16 cellular contexts compared by ENCODE assay signal in the genomic region with DNA sequence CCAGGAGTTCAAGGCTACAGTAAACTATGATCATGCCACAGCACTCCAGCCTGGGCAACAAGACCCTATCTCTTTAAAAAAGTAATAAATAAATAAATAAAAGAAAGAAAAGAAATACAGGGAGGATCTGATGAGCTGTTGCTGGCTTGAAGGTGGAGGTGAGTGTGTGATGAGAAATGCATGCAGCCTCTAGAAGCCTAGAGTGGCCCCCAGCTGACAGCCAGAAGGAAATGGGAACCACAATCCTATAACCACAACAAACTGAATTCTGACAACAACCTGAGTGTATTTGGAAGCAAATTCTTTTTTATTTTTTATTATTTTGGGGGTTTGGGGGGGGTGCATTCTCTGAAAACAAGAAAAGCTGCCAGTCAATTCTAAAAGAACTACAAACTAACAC. TPM values are rescaled to one million over a fixed set of nuclear protein-coding genes. Genes with fewer than 3 reads are reported as not detected.
"Had no signal": no experiment of that assay in that cellular context is flagged by ENCODE, and none has a peak within 500 bp of the region (broad histone marks: within the 10 kb centered on the region; RNA-seq: fewer than 3 reads in every experiment).

No MANE protein-coding gene starts in this region.

- H3K9me3 ChIP-seq: breast epithelium, mucosa of descending colon, tibial artery, uterus had no signal

- H3K4me3 ChIP-seq: breast epithelium, mucosa of descending colon, tibial artery, uterus had no signal

- H3K27me3 Mint-ChIP-seq: activated naive CD8-positive, alpha-beta T cell; natural killer cell treated with Interleukin-12 subunit alpha and Interleukin-12 subunit beta and Interleukin-15 and Interleukin-18, amount 100 ng/mL, for 72 hours; progenitor cell of endocrine pancreas had no signal

- H3K4me1 ChIP-seq: breast epithelium, tibial artery, uterus had no signal

- H3K9me3 Mint-ChIP-seq: immature natural killer cell; natural killer cell treated with Interleukin-12 subunit alpha and Interleukin-12 subunit beta and Interleukin-15 and Interleukin-18, amount 100 ng/mL, for 72 hours had no signal

- DNase-seq: activated CD4-positive, alpha-beta T cell treated with anti-CD3 and anti-CD28 coated beads, Interleukin-2, amount 50 U/mL, for 1 hour; activated CD4-positive, CD25-positive, alpha-beta regulatory T cell; activated CD8-positive, alpha-beta memory T cell treated with anti-CD3 and anti-CD28 coated beads, Interleukin-2, amount 50 U/mL, for 4 hours; aorta; dermis blood vessel endothelial cell; immature natural killer cell; mucosa of descending colon; occipital lobe; right cardiac atrium; small intestine; tibial artery; uterus had no signal

- H3K36me3 ChIP-seq: breast epithelium, uterus had no signal

- H3K27me3 ChIP-seq: breast epithelium, tibial artery, uterus had no signal

- ATAC-seq: mucosa of descending colon; natural killer cell treated with Interleukin-12 subunit alpha and Interleukin-12 subunit beta and Interleukin-15 and Interleukin-18, amount 100 ng/mL, for 72 hours; right cardiac atrium had no signal

- H3K4me3 Mint-ChIP-seq: activated naive CD8-positive, alpha-beta T cell; immature natural killer cell; natural killer cell treated with Interleukin-12 subunit alpha and Interleukin-12 subunit beta and Interleukin-15 and Interleukin-18, amount 100 ng/mL, for 72 hours had no signal

- H3K27ac ChIP-seq: breast epithelium, tibial artery, uterus had no signal

RNA-seq across cellular contexts. Expression of a gene that starts 46.3 kb away (rescaled TPM):
- total RNA-seq: natural killer cell treated with Interleukin-12 subunit alpha and Interleukin-12 subunit beta and Interleukin-15 and Interleukin-18, amount 100 ng/mL, for 72 hours had no signal
